Comparison of ENCODE assay signal across 7 cellular contexts in the genomic region with DNA sequence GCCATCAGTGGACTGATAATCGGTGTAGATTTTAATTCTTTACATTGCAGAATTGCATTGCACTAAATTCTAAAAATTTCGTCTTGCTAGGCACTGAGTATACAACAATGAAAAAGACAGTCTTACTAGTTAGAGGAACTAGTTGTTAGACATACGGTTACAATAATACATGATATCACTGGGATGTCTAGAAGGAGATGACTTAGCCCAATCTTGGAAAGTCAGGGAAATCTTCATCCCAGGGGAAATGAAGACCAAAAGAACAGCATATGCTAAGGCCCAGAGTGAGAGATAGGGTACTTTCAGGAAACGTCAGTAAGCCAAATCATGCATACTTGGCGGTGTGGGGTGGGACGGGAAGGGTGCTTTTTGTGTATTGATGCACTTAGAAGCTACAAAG. TPM values are rescaled to one million over a fixed set of nuclear protein-coding genes. Genes with fewer than 3 reads are reported as not detected.
DNase-seq lines count a peak whose midpoint lies in the region; ATAC-seq and TF ChIP-seq lines count a peak whose summit lies in the region.

No MANE protein-coding gene starts in this region.

- in situ Hi-C loops in Panc1 (cut with HindIII; ENCODE audit: low pct_unique_long_range_greater_than_20kb, low sequenced_read_pairs), result no loop called here

- no peaks in the 10 kb centered on the region for H3K36me3 ChIP-seq in Panc1 (ENCODE audit: control insufficient read depth, insufficient read depth, low read length)
- no peaks in the 10 kb centered on the region for H3K36me3 ChIP-seq in esophagus muscularis mucosa

- CTCF ChIA-PET in Panc1 (lab: Charles Lee), result no interaction called here

- DNase-seq in Panc1 (ENCODE audit: low read depth, low spot score) (no peak), esophagus muscularis mucosa (ENCODE audit: extremely low spot score) (no peak), retinal pigment epithelial cell (ENCODE audit: low read depth) (no peak)
- DNase-seq in stimulated activated CD4-positive, alpha-beta T cell treated with anti-CD3 and anti-CD28 coated beads, Interleukin-4, amount 100 ng/mL, for 24 hours, result no peak

- peaks cover 18% of the 10 kb centered on the region for H3K4me1 ChIP-seq in Panc1 (ENCODE audit: control insufficient read depth, insufficient read depth, low read length)
- peaks cover 19 to 28% (median 23%) of the 10 kb centered on the region in 4 donors for H3K4me1 ChIP-seq in esophagus muscularis mucosa

- 54% methylated on average over 6 of the region's 6 CpGs for WGBS in esophagus muscularis mucosa

- no peak for TF ChIP-seq EP300 in esophagus muscularis mucosa (IDR thresholded peaks at IDR 0.05)

- peak overlapping the region; percentile 1 for H3K4me3 ChIP-seq in GM12875 (ENCODE audit: low read depth, low read length)
- H3K4me3 ChIP-seq in Panc1 (ENCODE audit: low read depth in 2 of 2, low read length in 2 of 2), result peak overlapping the region; percentile 64 to 89
- H3K4me3 ChIP-seq in esophagus muscularis mucosa, result peak overlapping the region; percentile 75 to 86 (median 80)
- H3K4me3 ChIP-seq in retinal pigment epithelial cell (ENCODE audit: low read length), result peak overlapping the region; percentile 87

- TSS peak; percentile 78 for BruUV-seq in Panc1 (replicated peaks; lab: Mats Ljungman, UMichigan)

- TF ChIP-seq CTCF in GM12875 (IDR thresholded peaks at IDR 0.05; ENCODE audit: borderline replicate concordance, insufficient read depth, low read depth, low read length) (no peak), Panc1 (IDR thresholded peaks at IDR 0.05) (no peak), esophagus muscularis mucosa (IDR thresholded peaks at IDR 0.05) (no peak), retinal pigment epithelial cell (conservative IDR thresholded peaks at IDR 0.05; ENCODE audit: low read depth, low read length) (no peak)

- intact Hi-C loops in Panc1 (cut with micrococcal nuclease; ENCODE audit: unreplicated experiment) (no loop called here), esophagus muscularis mucosa (cut with DNase I) (loop anchor here (10.0 kb wide), 1 partner anchor 289 kb away; a partner anchor contains a TSS)

- no peak for TF ChIP-seq POLR2A in esophagus muscularis mucosa (IDR thresholded peaks at IDR 0.05; ENCODE audit: low read depth)

- H3K27ac ChIP-seq in Panc1 (ENCODE audit: low read length) (peak overlapping the region; percentile 96), esophagus muscularis mucosa (replicated peaks in 1 of 4) (peak overlapping the region; percentile 98 to 99 (median 98))

- POLR2A ChIA-PET in Panc1 (lab: Charles Lee), result no interaction called here

- H3K9me3 ChIP-seq in Panc1 (ENCODE audit: control insufficient read depth, insufficient read depth, low read depth, low read length), result no peaks in the 10 kb centered on the region
- H3K9me3 ChIP-seq in esophagus muscularis mucosa, result no peaks in the 10 kb centered on the region

- no peak for ATAC-seq in Panc1
- ATAC-seq in HG02840 (IDR thresholded peaks at IDR 0.05; ENCODE audit: low FRiP score, unreplicated experiment), result no peak
- no peak for ATAC-seq in HG03571 (IDR thresholded peaks at IDR 0.05; ENCODE audit: unreplicated experiment)

- H3K27me3 ChIP-seq in Panc1 (ENCODE audit: control insufficient read depth, insufficient read depth, low read length), result no peaks in the 10 kb centered on the region
- no peaks in the 10 kb centered on the region for H3K27me3 ChIP-seq in esophagus muscularis mucosa

RNA-seq across cellular contexts. Expression of a gene that starts 0.9 kb away (rescaled TPM):
- total RNA-seq in Panc1 (2021; ENCODE audit: unreplicated experiment), result 37.6 TPM
- polyA plus RNA-seq in Panc1 (2012; ENCODE audit: insufficient read length), result 15.0 TPM
- total RNA-seq in esophagus muscularis mucosa, result 10 to 100 TPM; 11.9 to 19.9 (median 13.9) TPM

RNA-seq across cellular contexts. Expression of a gene that starts 1.6 kb away (rescaled TPM):
- total RNA-seq in Panc1 (2021; ENCODE audit: unreplicated experiment) (11.3 TPM), esophagus muscularis mucosa (10 to 100 TPM; 50.7 to 80.9 (median 61.8) TPM)
- 5.5 TPM for polyA plus RNA-seq in Panc1 (2012; ENCODE audit: insufficient read length)

Comparison
In these comparisons a context has a peak if more than half of its experiments do, and no peak if none do; other contexts are left out.
1. H3K4me3 ChIP-seq: peak in every context shown above with its lines; median percentile 87 in retinal pigment epithelial cell; 80 in esophagus muscularis mucosa; 76 in Panc1; 1 in GM12875.